15 cellular contexts compared by ENCODE assay signal in genomic region chr12:117439531-117440001, GRCh38.
DNase-seq lines count a peak whose midpoint lies in the region; ATAC-seq and TF ChIP-seq lines count a peak whose summit lies in the region.
"Had no signal": no experiment of that assay in that cellular context is flagged by ENCODE, and none has a peak within 500 bp of the region (broad histone marks: within the 10 kb centered on the region; RNA-seq: fewer than 3 reads in every experiment).

No MANE protein-coding gene starts in this region.

- H3K4me1 ChIP-seq in Karpas-422 (ENCODE audit: low read length) (no peaks in the 10 kb centered on the region), heart left ventricle (peaks cover 0 to 6% (median 0%) of the 10 kb centered on the region in 12 donors), psoas muscle (peaks cover 36% of the 10 kb centered on the region), suprapubic skin (peaks cover 3% of the 10 kb centered on the region)
- H3K4me1 ChIP-seq: right lobe of liver had no signal

- TF ChIP-seq EP300 in suprapubic skin (IDR thresholded peaks at IDR 0.05): no peak

- no peak overlapping the region for H3K4me2 ChIP-seq in Karpas-422 (ENCODE audit: low read depth, low read length, poor library complexity, severe bottlenecking)
- H3K4me2 ChIP-seq: hepatocyte had no signal

- H3K79me2 ChIP-seq in Karpas-422 (ENCODE audit: low read length): no peaks in the 10 kb centered on the region
- H3K79me2 ChIP-seq: hepatocyte had no signal

- no peak overlapping the region for H2AFZ ChIP-seq in Karpas-422 (ENCODE audit: low read length)
- H2AFZ ChIP-seq: hepatocyte had no signal

- 20 to 51% (median 41%) methylated on average over 2 to 13 of the region's 13 CpGs for WGBS in heart left ventricle, 4 donors
- 6 to 18% (median 6%) methylated on average over 12 to 13 of the region's 13 CpGs for WGBS in psoas muscle, 3 donors
- WGBS in suprapubic skin: 58% methylated on average over 13 of the region's 13 CpGs

- H3K36me3 ChIP-seq in Karpas-422 (ENCODE audit: insufficient read depth, low read length) (no peaks in the 10 kb centered on the region), heart left ventricle (no peaks in the 10 kb centered on the region), psoas muscle (ENCODE audit: insufficient read depth in 1 of 2, low read depth in 1 of 2) (no peaks in the 10 kb centered on the region), suprapubic skin (no peaks in the 10 kb centered on the region)
- H3K36me3 ChIP-seq: right lobe of liver had no signal

- TF ChIP-seq CTCF in heart left ventricle (IDR thresholded peaks at IDR 0.05) (no peak), psoas muscle (IDR thresholded peaks at IDR 0.05) (peak; percentile 17), suprapubic skin (IDR thresholded peaks at IDR 0.05) (no peak)

- no peak for TF ChIP-seq POLR2A in heart left ventricle (IDR thresholded peaks at IDR 0.05)
- no peak for TF ChIP-seq POLR2A in suprapubic skin (IDR thresholded peaks at IDR 0.05)

- H3K27ac ChIP-seq in Karpas-422 (ENCODE audit: low read length) (no peak overlapping the region), heart left ventricle (peak overlapping the region in 3 of 12 donors; percentile 22 to 40 (median 30)), psoas muscle (peak overlapping the region; percentile 69), suprapubic skin (no peak overlapping the region)
- H3K27ac ChIP-seq: body of pancreas, hepatocyte, right lobe of liver had no signal

- no peaks in the 10 kb centered on the region for H3K9me2 ChIP-seq in Karpas-422 (replicated peaks; ENCODE audit: insufficient read depth, low read length)

- peak; percentile 34 to 74 (median 68) for ATAC-seq in heart left ventricle
- peak; percentile 78 to 82 (median 80) for ATAC-seq in psoas muscle
- ATAC-seq: activated CD8-positive, alpha-beta T cell treated with anti-CD3 and anti-CD28 coated beads for 36 hours; body of pancreas had no signal

- H3K9me3 ChIP-seq in Karpas-422 (ENCODE audit: low read length): no peaks in the 10 kb centered on the region
- no peaks in the 10 kb centered on the region for H3K9me3 ChIP-seq in heart left ventricle
- no peaks in the 10 kb centered on the region for H3K9me3 ChIP-seq in psoas muscle
- H3K9me3 ChIP-seq in suprapubic skin: no peaks in the 10 kb centered on the region
- H3K9me3 ChIP-seq: body of pancreas, right lobe of liver had no signal

- H3K27me3 ChIP-seq in Karpas-422 (ENCODE audit: low read length) (no peaks in the 10 kb centered on the region), heart left ventricle (peaks cover 0 to 5% (median 0%) of the 10 kb centered on the region in 9 donors), psoas muscle (ENCODE audit: insufficient read depth in 3 of 3, low read length in 2 of 3) (no peaks in the 10 kb centered on the region), suprapubic skin (peaks cover 7% of the 10 kb centered on the region)
- H3K27me3 ChIP-seq: body of pancreas, hepatocyte, right lobe of liver had no signal

- peak; percentile 15 for DNase-seq in Karpas-422
- DNase-seq in SK-N-DZ (ENCODE audit: low spot score): peak; percentile 30
- DNase-seq in heart left ventricle: peak in 3 of 5 donors; percentile 6 to 42 (median 36)
- peak; percentile 62 to 91 for DNase-seq in psoas muscle
- DNase-seq in COLO668 (lab: John Stamatoyannopoulos, UW; ENCODE audit: unreplicated experiment): no peak
- DNase-seq in NK-92 (lab: John Stamatoyannopoulos, UW; ENCODE audit: unreplicated experiment): no peak
- no peak for DNase-seq in suprapubic skin (ENCODE audit: low spot score in 2 of 2)
- DNase-seq: activated CD8-positive, alpha-beta T cell treated with anti-CD3 and anti-CD28 coated beads for 36 hours; activated T-cell treated with anti-CD3 and anti-CD28 coated beads, Interleukin-2, amount 50 U/mL, for 48 hours; kidney glomerular epithelial cell; NCI-H187; NCI-H82; right lobe of liver had no signal

- H4K20me1 ChIP-seq in Karpas-422 (ENCODE audit: insufficient read depth, low read depth, low read length): no peaks in the 10 kb centered on the region

- H3K4me3 ChIP-seq in Karpas-422 (ENCODE audit: low read length): no peak overlapping the region
- no peak overlapping the region for H3K4me3 ChIP-seq in heart left ventricle
- H3K4me3 ChIP-seq in psoas muscle: peak overlapping the region; percentile 53
- no peak overlapping the region for H3K4me3 ChIP-seq in suprapubic skin
- H3K4me3 ChIP-seq: body of pancreas, hepatocyte, right lobe of liver had no signal

- intact Hi-C loops in heart left ventricle (cut with DNase I) (no loop called here), psoas muscle (cut with DNase I) (loop anchor here (2.0 to 5.0 kb wide), 3 partner anchors 72 to 147 kb away; no protein-coding TSS in a partner anchor)

- H3K9ac ChIP-seq in Karpas-422 (ENCODE audit: low read length): no peak overlapping the region

Comparison
In these comparisons a context has a peak if more than half of its experiments do, and no peak if none do; other contexts are left out.
1. DNase-seq: peak in Karpas-422 (single experiment), SK-N-DZ (single experiment), heart left ventricle (3 of 5) and psoas muscle (2 of 2); none in COLO668 (single experiment), NK-92 (single experiment) and suprapubic skin (0 of 2).
2. intact Hi-C loops: an anchor here in psoas muscle (2.0 to 5.0 kb wide); none called in heart left ventricle.